In the genomic region with DNA sequence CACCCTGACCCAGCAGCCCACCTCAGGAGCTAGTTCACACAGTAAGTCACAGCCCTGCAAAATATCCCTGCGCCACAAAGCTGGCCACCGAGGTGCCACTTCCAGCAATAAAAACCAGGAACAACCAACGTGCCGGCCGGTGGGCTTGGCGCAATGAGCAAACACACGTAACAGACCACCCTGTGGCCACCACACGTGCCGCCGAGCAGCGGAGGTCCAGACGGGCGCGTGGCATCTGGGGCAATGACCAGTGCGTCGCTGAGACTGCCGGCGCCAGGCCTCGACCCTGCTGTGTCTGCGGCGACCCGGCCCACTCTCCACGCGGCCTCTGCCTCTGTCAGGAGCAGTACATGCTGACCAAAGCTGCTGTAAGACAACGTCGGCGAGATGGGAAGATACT, we compare ENCODE assay signal across 5 cellular contexts.
"Had no signal": no experiment of that assay in that cellular context is flagged by ENCODE, and none has a peak within 500 bp of the region (broad histone marks: within the 10 kb centered on the region; RNA-seq: fewer than 3 reads in every experiment).

No MANE protein-coding gene starts in this region.

- H3K4me3 ChIP-seq: K562 had no signal

- H3K27ac Mint-ChIP-seq: H9 had no signal

- H3K4me3 Mint-ChIP-seq: H9 had no signal

- H3K4me1 Mint-ChIP-seq: H9 had no signal

- DNase-seq: GOT3, H9, HCEC 1CT, IMR-90 had no signal
